Comparison of ENCODE assay signal across 28 cellular contexts in genomic region chr12:121212875-121213274, GRCh38.
"Had no signal": no experiment of that assay in that cellular context is flagged by ENCODE, and none has a peak within 500 bp of the region (broad histone marks: within the 10 kb centered on the region; RNA-seq: fewer than 3 reads in every experiment).

No MANE protein-coding gene starts in this region.

- H3K27me3 Mint-ChIP-seq: dendritic cell treated with granulocyte-macrophage colony-stimulating factor and Interleukin-4, amounts not matched to agents 40 ng/mL and 50 ng/mL, for 4 days; naive B cell; stimulated activated memory B cell treated with anti-CD40 and anti-IgM and Interleukin-4, amounts not matched to agents 10 μg/mL and 1 μg/mL and 100 μg/mL, for 72 hours; stimulated activated naive CD8-positive, alpha-beta T cell treated with anti-CD3 and anti-CD28 coated beads, Interleukin-15, amount 100 ng/mL, for 72 hours had no signal

- H3K9me3 Mint-ChIP-seq: activated naive CD4-positive, alpha-beta T cell treated with anti-CD3 and anti-CD28 coated beads, Interleukin-2, amount 50 U/mL, for 72 hours; activated T-cell treated with anti-CD3 and anti-CD28 coated beads, Interleukin-2, amount 50 U/mL, for 4 hours; dendritic cell treated with granulocyte-macrophage colony-stimulating factor and Interleukin-4, amounts not matched to agents 40 ng/mL and 50 ng/mL, for 4 days; endodermal cell; immature natural killer cell; mesothelial cell of epicardium; naive B cell; neural crest cell; stimulated activated memory B cell treated with anti-CD40 and anti-IgM and Interleukin-4, amounts not matched to agents 10 μg/mL and 1 μg/mL and 100 μg/mL, for 72 hours; stimulated activated naive CD8-positive, alpha-beta T cell treated with anti-CD3 and anti-CD28 coated beads, Interleukin-15, amount 100 ng/mL, for 72 hours had no signal

- H3K4me3 Mint-ChIP-seq: activated T-cell treated with anti-CD3 and anti-CD28 coated beads, Interleukin-2, amount 50 U/mL, for 4 hours; dendritic cell treated with granulocyte-macrophage colony-stimulating factor and Interleukin-4, amounts not matched to agents 40 ng/mL and 50 ng/mL, for 4 days; endodermal cell; immature natural killer cell; mesothelial cell of epicardium; stimulated activated memory B cell treated with anti-CD40 and anti-IgM and Interleukin-4, amounts not matched to agents 10 μg/mL and 1 μg/mL and 100 μg/mL, for 72 hours; stimulated activated naive CD8-positive, alpha-beta T cell treated with anti-CD3 and anti-CD28 coated beads, Interleukin-15, amount 100 ng/mL, for 72 hours had no signal

- ATAC-seq: activated naive CD4-positive, alpha-beta T cell treated with anti-CD3 and anti-CD28 coated beads, Interleukin-2, amount 50 U/mL, for 72 hours; activated T-cell treated with anti-CD3 and anti-CD28 coated beads, Interleukin-2, amount 50 U/mL, for 4 hours; esophagus mucosa; left colon; pancreas; psoas muscle; stimulated activated memory B cell treated with anti-CD40 and anti-IgM and Interleukin-4, amounts not matched to agents 10 μg/mL and 1 μg/mL and 100 μg/mL, for 72 hours; stimulated activated naive CD8-positive, alpha-beta T cell treated with anti-CD3 and anti-CD28 coated beads, Interleukin-15, amount 100 ng/mL, for 72 hours had no signal

- H3K27ac Mint-ChIP-seq: endodermal cell; mesothelial cell of epicardium; stimulated activated memory B cell treated with anti-CD40 and anti-IgM and Interleukin-4, amounts not matched to agents 10 μg/mL and 1 μg/mL and 100 μg/mL, for 72 hours; stimulated activated naive CD8-positive, alpha-beta T cell treated with anti-CD3 and anti-CD28 coated beads, Interleukin-15, amount 100 ng/mL, for 72 hours had no signal

- H3K36me3 ChIP-seq: breast epithelium, pancreas, vagina had no signal

- H3K27me3 ChIP-seq: breast epithelium, pancreas, sigmoid colon, upper lobe of left lung, vagina had no signal

- DNase-seq: activated CD4-positive, alpha-beta T cell treated with anti-CD3 and anti-CD28 coated beads, Interleukin-2, amount 50 U/mL, for 1 hour; activated CD4-positive, CD25-positive, alpha-beta regulatory T cell treated with anti-CD3 and anti-CD28 coated beads, Interleukin-2, amount 50 U/mL, for 72 hours; activated effector memory CD4-positive, alpha-beta T cell treated with anti-CD3 and anti-CD28 coated beads, Interleukin-2, amount 50 U/mL, for 16 hours; activated T-cell treated with anti-CD3 and anti-CD28 coated beads, Interleukin-2, amount 50 U/mL, for 4 hours; central memory CD4-positive, alpha-beta T cell; endodermal cell; foreskin fibroblast; head of caudate nucleus; hypothalamus; immature natural killer cell; left colon; naive B cell; nucleus accumbens; pancreas; psoas muscle; sigmoid colon; small intestine; stimulated activated CD4-positive, alpha-beta T cell treated with anti-CD3 and anti-CD28 coated beads, Interleukin-4, amount 100 ng/mL, for 24 hours; stimulated activated naive CD8-positive, alpha-beta T cell treated with anti-CD3 and anti-CD28 coated beads, Interleukin-15, amount 100 ng/mL, for 72 hours; upper lobe of left lung had no signal

- H3K4me1 ChIP-seq: breast epithelium, psoas muscle had no signal

- H3K9me3 ChIP-seq: breast epithelium, pancreas, psoas muscle, sigmoid colon, upper lobe of left lung, vagina had no signal

- H3K4me3 ChIP-seq: breast epithelium, pancreas, psoas muscle, sigmoid colon, upper lobe of left lung, vagina had no signal

- H3K27ac ChIP-seq: breast epithelium, psoas muscle, sigmoid colon had no signal
